In genomic region chrX:74550295-74550802, GRCh38 we compare ENCODE assay signal across 8 cellular contexts.
DNase-seq lines count a peak whose midpoint lies in the region; ATAC-seq and TF ChIP-seq lines count a peak whose summit lies in the region.

No MANE protein-coding gene starts in this region.

- H3K4me1 ChIP-seq in breast epithelium = no peaks in the 10 kb centered on the region

- H3K4me1 Mint-ChIP-seq in WTC11 = peaks cover 11% of the 10 kb centered on the region

- intact Hi-C loops in breast epithelium (cut with DNase I; ENCODE audit: low total_unique reads) = no loop called here

- peak; percentile 86 for ATAC-seq in GM19035 (IDR thresholded peaks at IDR 0.05; ENCODE audit: unreplicated experiment)
- ATAC-seq in HG03196 (IDR thresholded peaks at IDR 0.05; ENCODE audit: unreplicated experiment) = peak; percentile 68
- ATAC-seq in WTC11 = peak; percentile 86

- peaks cover 4% of the 10 kb centered on the region for H3K36me3 Mint-ChIP-seq in WTC11

- TF ChIP-seq CTCF in AG09319 (IDR thresholded peaks at IDR 0.05; ENCODE audit: low read depth, low read length) = peak; percentile 90
- peak; percentile 96 for TF ChIP-seq CTCF in WTC11 (IDR thresholded peaks at IDR 0.05)
- peak; percentile 85 to 97 (median 96) for TF ChIP-seq CTCF in breast epithelium (IDR thresholded peaks at IDR 0.05)
- peak; percentile 97 for TF ChIP-seq CTCF in kidney epithelial cell (IDR thresholded peaks at IDR 0.05; ENCODE audit: insufficient read depth, low read length, poor library complexity, severe bottlenecking)

- POLR2A ChIA-PET in WTC11 (lab: Charles Lee) = interaction anchor here (0.6 kb wide), 1 partner anchor 60 kb away, joined by 3 read pairs; no protein-coding TSS in a partner anchor

- CTCF ChIA-PET in WTC11 (lab: Charles Lee) = no interaction called here

- no peaks in the 10 kb centered on the region for H3K36me3 ChIP-seq in breast epithelium
- no peaks in the 10 kb centered on the region for H3K36me3 ChIP-seq in kidney epithelial cell (ENCODE audit: control insufficient read depth, insufficient read depth, low read length)

- H3K27me3 ChIP-seq in breast epithelium (peaks cover 0 to 32% of the 10 kb centered on the region in 2 donors), kidney epithelial cell (ENCODE audit: control insufficient read depth, insufficient read depth, low read length) (no peaks in the 10 kb centered on the region)

- H3K27me3 Mint-ChIP-seq in WTC11 (ENCODE audit: low read depth) = no peaks in the 10 kb centered on the region; the same call in none of the 2 replicates

- DNase-seq in AG09319 (ENCODE audit: extremely low read depth, low read depth) (peak; percentile 39), NCI-H345 (lab: John Stamatoyannopoulos, UW) (peak; percentile 67), WTC11 (ENCODE audit: low spot score) (peak; percentile 79), breast epithelium (ENCODE audit: low spot score in 2 of 2) (peak; percentile 49 to 74), kidney epithelial cell (ENCODE audit: low read depth) (no peak)
- peak; percentile 80 for DNase-seq in stimulated activated CD4-positive, alpha-beta T cell treated with anti-CD3 and anti-CD28 coated beads, Interleukin-1b, Interleukin-23, amount 100 ng/mL, for 48 hours

- TF ChIP-seq POLR2A in breast epithelium (IDR thresholded peaks at IDR 0.05) = no peak

- no peak overlapping the region for H3K27ac Mint-ChIP-seq in WTC11

- no peak overlapping the region for H3K4me3 Mint-ChIP-seq in WTC11

- H3K9me3 Mint-ChIP-seq in WTC11 = peaks cover 4% of the 10 kb centered on the region

- peak overlapping the region in 1 of 3 donors; percentile 14 for H3K4me3 ChIP-seq in breast epithelium
- H3K4me3 ChIP-seq in kidney epithelial cell (ENCODE audit: low read depth, low read length) = no peak overlapping the region

- no peak overlapping the region for H3K27ac ChIP-seq in breast epithelium

- H3K9me3 ChIP-seq in breast epithelium = no peaks in the 10 kb centered on the region

TF ChIP-seq in WTC11, 78 proteins besides CTCF, POLR2A, EP300 and RAD21:
- no peak for TF ChIP-seq GTF2I (CRISPR knock-in tag; conservative IDR thresholded peaks at IDR 0.05)
- TF ChIP-seq HMGXB4 (CRISPR knock-in tag; IDR thresholded peaks at IDR 0.05) = peak; percentile 67; the same call in 1 of the 2 replicates
- TF ChIP-seq MAX (CRISPR knock-in tag; IDR thresholded peaks at IDR 0.05) = peak; percentile 60
